ENCODE assay signal across 17 cellular contexts in the genomic region with DNA sequence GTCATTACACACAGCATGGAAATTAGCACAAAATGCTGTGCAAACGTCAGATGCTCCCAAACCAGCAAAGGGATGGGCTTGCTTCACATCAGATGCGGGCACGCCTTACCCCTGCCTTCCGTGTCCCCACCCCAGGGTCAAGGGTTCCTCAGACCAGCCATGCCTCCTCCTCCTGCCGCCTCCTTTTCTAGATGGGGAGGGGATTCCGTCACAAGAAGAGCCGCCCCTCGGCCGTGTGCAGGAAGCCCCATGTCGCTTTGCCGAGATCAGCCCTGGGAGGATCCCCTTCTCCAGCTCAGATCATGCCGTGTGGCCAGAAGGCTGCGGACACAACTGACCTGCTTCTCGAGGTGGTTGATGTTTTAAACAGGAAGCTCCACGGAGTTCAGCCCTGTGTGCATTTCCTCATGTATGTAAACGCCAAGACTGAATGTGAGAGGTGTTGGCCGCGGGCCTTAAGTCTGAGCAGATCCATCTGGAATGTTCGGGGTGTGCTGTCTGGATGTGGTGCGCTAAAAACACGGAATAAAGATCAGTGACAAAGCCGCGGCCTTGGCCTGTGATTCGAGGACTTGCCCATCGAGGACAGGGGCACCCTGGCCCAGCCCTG.
DNase-seq lines count a peak whose midpoint lies in the region; FAIRE-seq and TF ChIP-seq lines count a peak whose summit lies in the region.
"Had no signal": no experiment of that assay in that cellular context is flagged by ENCODE, and none has a peak within 500 bp of the region (broad histone marks: within the 10 kb centered on the region; RNA-seq: fewer than 3 reads in every experiment).

No MANE protein-coding gene starts in this region.

- H3K4me3 ChIP-seq in kidney (ENCODE audit: low read length in 2 of 2) (no peak overlapping the region), skeletal muscle cell (ENCODE audit: low read depth, low read length) (no peak overlapping the region), mesendoderm (ENCODE audit: low read length) (no peak overlapping the region)
- H3K4me3 ChIP-seq: breast epithelium, gastrocnemius medialis, pancreas had no signal

- H3K56ac ChIP-seq in mesendoderm (ENCODE audit: low read length) = no peak overlapping the region

- no peak overlapping the region for H3K4me2 ChIP-seq in mesendoderm (ENCODE audit: low read length)

- H3K79me2 ChIP-seq in mesendoderm (ENCODE audit: control insufficient read depth, insufficient read depth, low read length) = no peaks in the 10 kb centered on the region

- no peak overlapping the region for H3K18ac ChIP-seq in mesendoderm (ENCODE audit: low read length)

- no peak for FAIRE-seq in kidney (lab: Jason Lieb, UNC)
- FAIRE-seq: pancreas had no signal

- H4K5ac ChIP-seq in mesendoderm (ENCODE audit: low read length) = no peak overlapping the region

- no peaks in the 10 kb centered on the region for H3K27me3 ChIP-seq in mesendoderm (ENCODE audit: insufficient read depth, low read length, poor library complexity)
- H3K27me3 ChIP-seq: breast epithelium, gastrocnemius medialis, pancreas had no signal

- H3K23ac ChIP-seq in mesendoderm (ENCODE audit: low read length) = no peak overlapping the region

- H3K27ac ChIP-seq in kidney (ENCODE audit: low read depth in 2 of 2, low read length in 2 of 2) = peak overlapping the region in 1 of 2 donors; percentile 14
- no peak overlapping the region for H3K27ac ChIP-seq in mesendoderm (ENCODE audit: low read depth, low read length)
- H3K27ac ChIP-seq: breast epithelium, gastrocnemius medialis, pancreas had no signal

- H3K4me1 ChIP-seq in kidney (ENCODE audit: control insufficient read depth in 1 of 2, insufficient read depth in 1 of 2, low read depth in 1 of 2, low read length in 2 of 2) (no peaks in the 10 kb centered on the region), mesendoderm (ENCODE audit: control insufficient read depth, low read depth, low read length) (no peaks in the 10 kb centered on the region)
- H3K4me1 ChIP-seq: breast epithelium, gastrocnemius medialis, pancreas had no signal

- TF ChIP-seq CTCF in kidney (IDR thresholded peaks at IDR 0.05; ENCODE audit: borderline replicate concordance, extremely low read depth, insufficient read depth) = no peak

- H3K4ac ChIP-seq in mesendoderm (ENCODE audit: low read depth, low read length) = no peak overlapping the region

- H3K36me3 ChIP-seq in kidney (ENCODE audit: control insufficient read depth in 1 of 2, insufficient read depth in 2 of 2, low read length in 2 of 2) (peaks cover 0 to 2% of the 10 kb centered on the region in 2 donors), mesendoderm (ENCODE audit: control insufficient read depth, insufficient read depth, low read length) (no peaks in the 10 kb centered on the region)
- H3K36me3 ChIP-seq: breast epithelium, gastrocnemius medialis had no signal

- H2BK15ac ChIP-seq in mesendoderm (replicated peaks; ENCODE audit: low read depth) = no peak overlapping the region

- no CpG with 5 or more reads among the region's 25 CpGs for WGBS in mesendoderm (ENCODE audit: extremely low coverage, insufficient coverage, low lambda C conversion rate)

- H4K8ac ChIP-seq in mesendoderm (ENCODE audit: low read depth, low read length) = no peak overlapping the region

- peak; percentile 4 for DNase-seq in HCEC 1CT
- DNase-seq in dermis blood vessel endothelial cell = peak; percentile 18
- peak; percentile 71 for DNase-seq in kidney
- DNase-seq in skeletal muscle cell (ENCODE audit: low read depth) = peak; percentile 20
- DNase-seq in mesendoderm = no peak
- DNase-seq in NCI-H146 (lab: John Stamatoyannopoulos, UW) = no peak
- no peak for DNase-seq in GM19240 (ENCODE audit: insufficient read length, low spot score)
- DNase-seq: activated CD4-positive, CD25-positive, alpha-beta regulatory T cell; DMS 273 treated with DMSO at 0.1 percent for 48 hours; effector memory CD8-positive, alpha-beta T cell; KBM-7; NCI-H1092; NCI-H2227 treated with DMSO at 0.1 percent for 48 hours; NK-92 treated with Interleukin-12 subunit alpha and Interleukin-12 subunit beta, amount 100 ng/mL, for 24 hours had no signal

- H3K79me1 ChIP-seq in mesendoderm (ENCODE audit: low read length) = no peaks in the 10 kb centered on the region

- intact Hi-C loops in kidney (cut with DNase I) = no loop called here

- no peak overlapping the region for H3K9ac ChIP-seq in kidney (ENCODE audit: low read length in 2 of 2)
- no peak overlapping the region for H3K9ac ChIP-seq in mesendoderm (ENCODE audit: low read length)

- H2BK5ac ChIP-seq in mesendoderm (ENCODE audit: low read length) = no peak overlapping the region

- no peaks in the 10 kb centered on the region for H3K9me3 ChIP-seq in kidney (ENCODE audit: control insufficient read depth in 1 of 2, low read length in 2 of 2)
- H3K9me3 ChIP-seq: gastrocnemius medialis, pancreas had no signal

- H2BK120ac ChIP-seq in mesendoderm (ENCODE audit: low read depth, low read length) = no peak overlapping the region

- H2AK5ac ChIP-seq in mesendoderm (ENCODE audit: low read length) = no peak overlapping the region

Comparison
In these comparisons a context has a peak if more than half of its experiments do, and no peak if none do; other contexts are left out.
1. DNase-seq: peak in HCEC 1CT (single experiment), dermis blood vessel endothelial cell (single experiment), kidney (single experiment) and skeletal muscle cell (single experiment); none in mesendoderm (single experiment), NCI-H146 (single experiment) and GM19240 (single experiment).